13 cellular contexts compared by ENCODE assay signal in genomic region chr2:63827749-63828148, GRCh38. TPM values are rescaled to one million over a fixed set of nuclear protein-coding genes. Genes with fewer than 3 reads are reported as not detected.
DNase-seq lines count a peak whose midpoint lies in the region; TF ChIP-seq lines count a peak whose summit lies in the region.
"Had no signal": no experiment of that assay in that cellular context is flagged by ENCODE, and none has a peak within 500 bp of the region (broad histone marks: within the 10 kb centered on the region; RNA-seq: fewer than 3 reads in every experiment).

No MANE protein-coding gene starts in this region.

- H3K4me3 ChIP-seq in MG63 (no peak overlapping the region), coronary artery (no peak overlapping the region), mesodermal cell (ENCODE audit: extremely low read depth, insufficient read depth, low read length, poor library complexity, severe bottlenecking) (peak overlapping the region; percentile 14)
- H3K4me3 ChIP-seq: stomach had no signal

- H3K36me3 ChIP-seq in MG63: no peaks in the 10 kb centered on the region
- H3K36me3 ChIP-seq in mesodermal cell (ENCODE audit: control insufficient read depth, insufficient read depth, low read length): peaks cover 3% of the 10 kb centered on the region
- H3K36me3 ChIP-seq: stomach had no signal

- peak overlapping the region; percentile 30 to 39 for H3K27ac ChIP-seq in coronary artery
- peak overlapping the region; percentile 87 for H3K27ac ChIP-seq in mesodermal cell (ENCODE audit: low read depth, low read length, severe bottlenecking)
- H3K27ac ChIP-seq: stomach had no signal

- H3K9me3 ChIP-seq in MG63: no peaks in the 10 kb centered on the region
- H3K9me3 ChIP-seq in mesodermal cell (ENCODE audit: control insufficient read depth, low read length): no peaks in the 10 kb centered on the region
- H3K9me3 ChIP-seq: stomach had no signal

- H3K27me3 ChIP-seq in MG63: no peaks in the 10 kb centered on the region
- H3K27me3 ChIP-seq: stomach had no signal

- no peak for TF ChIP-seq CTCF in coronary artery (IDR thresholded peaks at IDR 0.05)

- peaks cover 24% of the 10 kb centered on the region for H3K4me1 ChIP-seq in mesodermal cell (ENCODE audit: control insufficient read depth, insufficient read depth, low read length, poor library complexity, severe bottlenecking)

- DNase-seq in AG20443 (ENCODE audit: low spot score): peak; percentile 67
- peak; percentile 57 for DNase-seq in MG63
- no peak for DNase-seq in coronary artery (ENCODE audit: low spot score)
- DNase-seq in NOMO-1 treated with dmso at 0.1 percent for 144 hours (lab: John Stamatoyannopoulos, UW; ENCODE audit: unreplicated experiment): no peak
- no peak for DNase-seq in occipital lobe (lab: John Stamatoyannopoulos, UW)
- no peak for DNase-seq in activated CD4-positive, CD25-positive, alpha-beta regulatory T cell treated with anti-CD3 and anti-CD28 coated beads, Interleukin-2, amount 50 U/mL, for 72 hours
- no peak for DNase-seq in GM19240 (ENCODE audit: insufficient read length, low spot score)
- DNase-seq: activated CD4-positive, alpha-beta T cell treated with anti-CD3 and anti-CD28 coated beads, Interleukin-2, amount 10 ng/mL, durations not matched to agents 7 days and 5 days; amniotic stem cell; CD8-positive, alpha-beta memory T cell; stimulated activated CD4-positive, alpha-beta T cell treated with anti-CD3 and anti-CD28 coated beads, Interleukin-12 subunit alpha, Interleukin-12 subunit beta, amount 100 ng/mL, for 4 hours; stomach had no signal

RNA-seq across cellular contexts. Expression of gene UGP2, which starts 13.9 kb away (rescaled TPM):
- 31.2 and 41.4 TPM in 2 replicates for total RNA-seq in MG63 (2014; rRNA removed; shearing (Covaris generic); ENCODE audit: low replicate concordance)
- 122 TPM for polyA plus RNA-seq in mesodermal cell (2013, experiment 1 of 2)
- 143 TPM for polyA plus RNA-seq in mesodermal cell (2013, experiment 2 of 2)
- total RNA-seq in occipital lobe: 83.9 TPM

Comparison
In these comparisons a context has a peak if more than half of its experiments do, and no peak if none do; other contexts are left out.
1. DNase-seq: peak in AG20443 (single experiment) and MG63 (single experiment); none in coronary artery (single experiment), NOMO-1 treated with dmso at 0.1 percent for 144 hours (single experiment), occipital lobe (single experiment), activated CD4-positive, CD25-positive, alpha-beta regulatory T cell treated with anti-CD3 and anti-CD28 coated beads, Interleukin-2, amount 50 U/mL, for 72 hours (single experiment) and GM19240 (single experiment).